33 cellular contexts compared by ENCODE assay signal in genomic region chr9:38192731-38193130, GRCh38.
"Had no signal": no experiment of that assay in that cellular context is flagged by ENCODE, and none has a peak within 500 bp of the region (broad histone marks: within the 10 kb centered on the region; RNA-seq: fewer than 3 reads in every experiment).

No MANE protein-coding gene starts in this region.

- H3K4me3 ChIP-seq: ascending aorta, breast epithelium, cardiac muscle cell, colonic mucosa, esophagus squamous epithelium, gastroesophageal sphincter, heart right ventricle had no signal

- H3K27ac ChIP-seq: ascending aorta, breast epithelium, cardiac muscle cell, colonic mucosa, epithelial cell of prostate, esophagus squamous epithelium, gastroesophageal sphincter, heart right ventricle, WERI-Rb-1 had no signal

- H3K4me1 ChIP-seq: ascending aorta, colonic mucosa, gastroesophageal sphincter, heart right ventricle had no signal

- H3K9me3 ChIP-seq: ascending aorta, breast epithelium, colonic mucosa, esophagus squamous epithelium, gastroesophageal sphincter had no signal

- FAIRE-seq: endometrium, endothelial cell of umbilical vein, TTC549 had no signal

- ATAC-seq: activated CD4-positive, alpha-beta T cell treated with anti-CD3 and anti-CD28 coated beads for 36 hours; activated CD4-positive, CD25-positive, alpha-beta regulatory T cell treated with anti-CD3 and anti-CD28 coated beads, Interleukin-2, amount 50 U/mL, for 24 hours; activated CD8-positive, alpha-beta memory T cell treated with anti-CD3 and anti-CD28 coated beads, Interleukin-2, amount 10 ng/mL, durations not matched to agents 7 days and 5 days; activated CD8-positive, alpha-beta T cell treated with anti-CD3 and anti-CD28 coated beads, Interleukin-2, amount 10 ng/mL, durations not matched to agents 7 days and 5 days; activated naive CD4-positive, alpha-beta T cell treated with anti-CD3 and anti-CD28 coated beads, Interleukin-2, amount 50 U/mL, for 72 hours; activated T-cell treated with anti-CD3 and anti-CD28 coated beads, Interleukin-2, amount 50 U/mL, for 72 hours; gastroesophageal sphincter; heart right ventricle had no signal

- H3K27me3 ChIP-seq: ascending aorta, breast epithelium, cardiac muscle cell, colonic mucosa, esophagus squamous epithelium had no signal

- DNase-seq: activated B cell treated with CpG ODN at 0.5 μM for 24 hours; activated CD4-positive, alpha-beta memory T cell treated with anti-CD3 and anti-CD28 coated beads for 36 hours; activated CD4-positive, alpha-beta T cell treated with anti-CD3 and anti-CD28 coated beads for 36 hours; activated CD4-positive, alpha-beta T cell treated with anti-CD3 and anti-CD28 coated beads, Interleukin-2, amount 10 ng/mL, durations not matched to agents 24 days and 14 days; activated CD8-positive, alpha-beta memory T cell treated with anti-CD3 and anti-CD28 coated beads, Interleukin-2, amount 10 ng/mL, durations not matched to agents 7 days and 5 days; activated CD8-positive, alpha-beta memory T cell treated with anti-CD3 and anti-CD28 coated beads, Interleukin-2, amount 50 U/mL, for 4 hours; activated CD8-positive, alpha-beta T cell treated with anti-CD3 and anti-CD28 coated beads, Interleukin-2, amount 10 ng/mL, durations not matched to agents 7 days and 5 days; activated gamma-delta T cell; activated naive CD4-positive, alpha-beta T cell; activated naive CD4-positive, alpha-beta T cell treated with anti-CD3 and anti-CD28 coated beads, Interleukin-2, amount 10 ng/mL, durations not matched to agents 7 days and 5 days; activated naive CD8-positive, alpha-beta T cell treated with anti-CD3 and anti-CD28 coated beads, Interleukin-2, amount 10 ng/mL, durations not matched to agents 7 days and 5 days; activated T-cell treated with anti-CD3 and anti-CD28 coated beads for 4 hours; activated T-cell treated with anti-CD3 and anti-CD28 coated beads, Interleukin-2, amount 50 U/mL, for 24 hours; activated T-cell treated with anti-CD3 and anti-CD28 coated beads, Interleukin-2, amount 50 U/mL, for 72 hours; central memory CD4-positive, alpha-beta T cell; cerebellar nuclear complex; colonic mucosa; effector CD8-positive, alpha-beta T cell; esophagus squamous epithelium; foreskin melanocyte; heart right ventricle; T-helper 2 cell; WERI-Rb-1 had no signal

- H3K36me3 ChIP-seq: ascending aorta, breast epithelium, cardiac muscle cell, colonic mucosa, esophagus squamous epithelium, gastroesophageal sphincter, heart right ventricle, WERI-Rb-1 had no signal
